ENCODE assay signal across 1 cellular context in the genomic region with DNA sequence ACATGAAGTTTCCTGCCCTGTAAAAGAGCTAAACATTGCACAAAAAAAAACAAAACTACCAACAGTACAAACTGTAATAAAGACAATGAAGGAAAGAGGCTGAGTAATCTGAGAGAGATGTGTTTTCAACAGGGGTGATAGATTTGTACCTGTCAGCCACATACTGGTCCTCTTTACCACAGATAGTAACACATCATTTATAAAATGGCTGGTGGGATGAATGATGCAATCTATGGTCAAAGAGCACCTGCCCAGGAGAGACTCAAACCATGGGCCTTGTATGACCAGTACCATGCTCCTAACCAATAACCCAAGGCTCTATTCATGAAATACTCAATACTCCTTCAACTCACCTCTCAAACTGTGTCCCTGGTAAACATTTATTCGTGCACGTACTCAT.
A peak's percentile ranks its signal among the peaks of the same experiment; 100 is the strongest.
TF ChIP-seq lines count a peak whose summit lies in the region.

No MANE protein-coding gene starts in this region.

TF ChIP-seq in HepG2, 621 proteins besides CTCF, POLR2A, EP300 and RAD21:
- TF ChIP-seq, protein P1, sequence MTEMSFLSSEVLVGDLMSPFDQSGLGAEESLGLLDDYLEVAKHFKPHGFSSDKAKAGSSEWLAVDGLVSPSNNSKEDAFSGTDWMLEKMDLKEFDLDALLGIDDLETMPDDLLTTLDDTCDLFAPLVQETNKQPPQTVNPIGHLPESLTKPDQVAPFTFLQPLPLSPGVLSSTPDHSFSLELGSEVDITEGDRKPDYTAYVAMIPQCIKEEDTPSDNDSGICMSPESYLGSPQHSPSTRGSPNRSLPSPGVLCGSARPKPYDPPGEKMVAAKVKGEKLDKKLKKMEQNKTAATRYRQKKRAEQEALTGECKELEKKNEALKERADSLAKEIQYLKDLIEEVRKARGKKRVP (CRISPR knock-in tag; IDR thresholded peaks at IDR 0.05), result peak in 1 of 2 experiments; percentile 68; a peak in 2 of 4 replicates
- TF ChIP-seq ELF3 (CRISPR knock-in tag; IDR thresholded peaks at IDR 0.05), result no peak
- no peak for TF ChIP-seq ZC3H4 (CRISPR knock-in tag; IDR thresholded peaks at IDR 0.05; ENCODE audit: borderline replicate concordance)
- no peak for TF ChIP-seq MED1 (CRISPR knock-in tag; IDR thresholded peaks at IDR 0.05)
- peak; percentile 63 for TF ChIP-seq CEBPG (CRISPR knock-in tag; IDR thresholded peaks at IDR 0.05)
- TF ChIP-seq CEBPB (IDR thresholded peaks at IDR 0.05; ENCODE audit: borderline replicate concordance, low read depth, low read length), result peak; percentile 45; the same call in 1 of the 2 replicates
- TF ChIP-seq ZNF33B (CRISPR knock-in tag; IDR thresholded peaks at IDR 0.05), result no peak
